20 cellular contexts compared by ENCODE assay signal in genomic region chr15:99137111-99137546, GRCh38. TPM values are rescaled to one million over a fixed set of nuclear protein-coding genes. Genes with fewer than 3 reads are reported as not detected.
DNase-seq lines count a peak whose midpoint lies in the region; ATAC-seq and TF ChIP-seq lines count a peak whose summit lies in the region.
"Had no signal": no experiment of that assay in that cellular context is flagged by ENCODE, and none has a peak within 500 bp of the region (broad histone marks: within the 10 kb centered on the region; RNA-seq: fewer than 3 reads in every experiment).

No MANE protein-coding gene starts in this region.

- H3K9me3 Mint-ChIP-seq in MCF 10A (ENCODE audit: unreplicated experiment), result no peaks in the 10 kb centered on the region

- no peaks in the 10 kb centered on the region for H3K4me1 Mint-ChIP-seq in MCF 10A (ENCODE audit: insufficient read depth, unreplicated experiment)
- H3K4me1 Mint-ChIP-seq: B cell had no signal

- no peak for TF ChIP-seq EP300 in sigmoid colon (IDR thresholded peaks at IDR 0.05)

- H3K27me3 ChIP-seq in sigmoid colon, result no peaks in the 10 kb centered on the region
- H3K27me3 ChIP-seq: esophagus squamous epithelium, hepatocyte had no signal

- H3K4me3 ChIP-seq in sigmoid colon, result no peak overlapping the region
- H3K4me3 ChIP-seq: esophagus squamous epithelium, hepatocyte had no signal

- H3K36me3 ChIP-seq in sigmoid colon, result peaks cover 16 to 57% (median 28%) of the 10 kb centered on the region in 4 donors

- CTCF ChIA-PET in MCF 10A (lab: Yijun Ruan, JAX), result interaction anchor here (0.6 kb wide), 1 partner anchor 614 kb away, joined by 3 read pairs; no protein-coding TSS in a partner anchor

- intact Hi-C loops in sigmoid colon (cut with DNase I), result no loop called here
- intact Hi-C loops in MCF 10A (cut with micrococcal nuclease), result no loop called here

- DNase-seq in ELF-1 (ENCODE audit: low read depth, low spot score) (peak; percentile 29), NCI-H146 (lab: John Stamatoyannopoulos, UW) (peak; percentile 100), NCI-H774 (lab: John Stamatoyannopoulos, UW) (peak; percentile 67), sigmoid colon (no peak), MCF 10A (ENCODE audit: unreplicated experiment) (no peak)
- DNase-seq: activated naive CD4-positive, alpha-beta T cell treated with Interleukin-2 at 50 U/mL for 16 hours; dermis blood vessel endothelial cell; DND-41; esophagus squamous epithelium; IMR-90; kidney glomerular epithelial cell; NCI-H1694; PC-3; SW 1271; WERI-Rb-1 had no signal

- H3K36me3 Mint-ChIP-seq in MCF 10A (ENCODE audit: insufficient read depth, unreplicated experiment), result peaks cover 10% of the 10 kb centered on the region

- no peak for TF ChIP-seq POLR2A in sigmoid colon (IDR thresholded peaks at IDR 0.05)

- ATAC-seq in GM19324 (IDR thresholded peaks at IDR 0.05; ENCODE audit: low FRiP score, unreplicated experiment) (no peak), GM21786 (IDR thresholded peaks at IDR 0.05; ENCODE audit: unreplicated experiment) (no peak), HG03439 (IDR thresholded peaks at IDR 0.05; ENCODE audit: unreplicated experiment) (no peak)
- ATAC-seq: PC-3 had no signal

- no peak overlapping the region for H3K4me3 Mint-ChIP-seq in MCF 10A (ENCODE audit: unreplicated experiment)
- H3K4me3 Mint-ChIP-seq: B cell had no signal

- POLR2A ChIA-PET in MCF 10A (lab: Yijun Ruan, JAX), result interaction anchor here (0.7 kb wide), 1 partner anchor 70 kb away, joined by 3 read pairs; no protein-coding TSS in a partner anchor

- H3K4me1 ChIP-seq in sigmoid colon, result peaks cover 0 to 69% (median 56%) of the 10 kb centered on the region in 4 donors

- TF ChIP-seq CTCF in sigmoid colon (IDR thresholded peaks at IDR 0.05), result no peak
- TF ChIP-seq CTCF in MCF 10A (IDR thresholded peaks at IDR 0.05; ENCODE audit: unreplicated experiment), result no peak

- H3K27me3 Mint-ChIP-seq in MCF 10A (ENCODE audit: insufficient read depth, unreplicated experiment), result no peaks in the 10 kb centered on the region
- H3K27me3 Mint-ChIP-seq: B cell had no signal

- no TSS peak for BruUV-seq in MCF 10A (replicated peaks; lab: Mats Ljungman, UMichigan)

- peak overlapping the region; percentile 90 to 100 (median 96) for H3K27ac ChIP-seq in sigmoid colon
- H3K27ac ChIP-seq: hepatocyte, WERI-Rb-1 had no signal

- H3K9me3 ChIP-seq in sigmoid colon, result no peaks in the 10 kb centered on the region
- H3K9me3 ChIP-seq: esophagus squamous epithelium had no signal

- no peak overlapping the region for H3K27ac Mint-ChIP-seq in MCF 10A (ENCODE audit: low read depth, unreplicated experiment)
- H3K27ac Mint-ChIP-seq: B cell had no signal

- 23 to 74% methylated on average over 13 of the region's 13 CpGs for WGBS in sigmoid colon, 2 donors

RNA-seq across cellular contexts. Expression of gene SYNM, which starts 32.2 kb away (rescaled TPM):
- total RNA-seq in sigmoid colon, result 1,000 to 10,000 TPM in 3 of 4 donors, 100 to 1,000 TPM in 1; 731 to 1,357 (median 1,117) TPM
- 10 to 100 TPM in 1 of 3 donors, 1 to 10 TPM in 1, under 1 TPM in 1; 0.69 to 31.9 (median 9.0) TPM for polyA plus RNA-seq in sigmoid colon
- total RNA-seq in MCF 10A (2022), result 0.12 TPM in 2 replicates

Comparison
In these comparisons a context has a peak if more than half of its experiments do, and no peak if none do; other contexts are left out.
1. DNase-seq: peak in ELF-1 (single experiment), NCI-H146 (single experiment) and NCI-H774 (single experiment); none in sigmoid colon (single experiment) and MCF 10A (single experiment).
2. RNA of gene SYNM, which starts 32.2 kb away (total RNA-seq): 731 to 1,357 TPM in sigmoid colon; 0.12 TPM in MCF 10A; every median in the first group is over 100 times any median in the second.